Comparison of ENCODE assay signal across 25 cellular contexts in the genomic region with DNA sequence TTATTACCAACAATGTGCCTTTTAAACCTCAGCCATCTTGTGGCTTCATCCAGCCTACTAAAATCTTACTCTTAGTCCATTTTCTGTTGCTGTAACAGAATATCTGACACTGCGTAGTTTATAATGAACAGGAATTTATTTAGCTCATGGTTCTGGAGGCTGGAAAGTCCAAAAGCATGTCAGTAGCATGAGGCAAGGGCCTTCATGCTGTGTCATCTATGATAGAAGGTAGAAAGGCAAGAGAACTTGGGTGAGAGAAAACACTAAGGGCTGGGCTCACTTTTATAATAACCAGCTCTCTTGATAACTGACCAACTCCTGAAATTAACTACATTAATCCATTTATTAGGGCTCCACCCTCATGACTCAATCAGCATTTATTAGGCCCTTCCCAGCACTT. TPM values are rescaled to one million over a fixed set of nuclear protein-coding genes. Genes with fewer than 3 reads are reported as not detected.
A peak's percentile ranks its signal among the peaks of the same experiment; 100 is the strongest.
DNase-seq lines count a peak whose midpoint lies in the region; ATAC-seq and TF ChIP-seq lines count a peak whose summit lies in the region.
"Had no signal": no experiment of that assay in that cellular context is flagged by ENCODE, and none has a peak within 500 bp of the region (broad histone marks: within the 10 kb centered on the region; RNA-seq: fewer than 3 reads in every experiment).

No MANE protein-coding gene starts in this region.

- 0 out of 2 replicates have a peak, but pooled peaks cover 5% of the 10 kb centered on the region for H4K20me1 ChIP-seq in GM23248 (ENCODE audit: insufficient read depth)

- TF ChIP-seq CTCF in psoas muscle (IDR thresholded peaks at IDR 0.05), result no peak

- POLR2A ChIA-PET in T-cell (lab: Charles Lee), result no interaction called here

- no peaks in the 10 kb centered on the region for H3K36me3 ChIP-seq in GM23248 (ENCODE audit: low read depth)
- H3K36me3 ChIP-seq in psoas muscle (ENCODE audit: insufficient read depth in 1 of 2, low read depth in 1 of 2), result no peaks in the 10 kb centered on the region
- H3K36me3 ChIP-seq: BE2C had no signal

- intact Hi-C loops in psoas muscle (cut with DNase I), result no loop called here

- H3K4me2 ChIP-seq in GM23248 (ENCODE audit: unreplicated experiment), result peak overlapping the region; percentile 33
- H3K4me2 ChIP-seq: A549, PC-9 had no signal

- H3K9me2 ChIP-seq in GM23248 (ENCODE audit: insufficient read depth), result no peaks in the 10 kb centered on the region

- H3K27me3 ChIP-seq in GM23248 (replicated peaks; ENCODE audit: insufficient read depth) (no peaks in the 10 kb centered on the region), psoas muscle (ENCODE audit: insufficient read depth in 3 of 3, low read length in 2 of 3) (no peaks in the 10 kb centered on the region)
- H3K27me3 ChIP-seq: BE2C had no signal

- H3K27ac Mint-ChIP-seq in T-cell, result no peak overlapping the region
- H3K27ac Mint-ChIP-seq in stimulated activated effector memory CD8-positive, alpha-beta T cell treated with anti-CD3 and anti-CD28 coated beads, Interleukin-12 subunit alpha, Interleukin-12 subunit beta, amount 100 ng/mL, for 72 hours, result no peak overlapping the region
- H3K27ac Mint-ChIP-seq: IgD-negative memory B cell had no signal

- H3K9me3 Mint-ChIP-seq in T-cell, result peaks cover 0 to 17% (median 4%) of the 10 kb centered on the region in 3 donors
- peaks cover 3% of the 10 kb centered on the region for H3K9me3 Mint-ChIP-seq in stimulated activated effector memory CD8-positive, alpha-beta T cell treated with anti-CD3 and anti-CD28 coated beads, Interleukin-12 subunit alpha, Interleukin-12 subunit beta, amount 100 ng/mL, for 72 hours

- DNase-seq in GM23248 (no peak), OCI-M1 (lab: John Stamatoyannopoulos, UW) (peak; percentile 54), epithelial cell of prostate (ENCODE audit: low read depth, low spot score) (no peak), psoas muscle (no peak), T-cell (no peak)
- DNase-seq in stimulated activated effector memory CD8-positive, alpha-beta T cell treated with anti-CD3 and anti-CD28 coated beads, Interleukin-12 subunit alpha, Interleukin-12 subunit beta, amount 100 ng/mL, for 72 hours (ENCODE audit: low spot score in 2 of 2), result no peak
- DNase-seq: BE2C; Caco-2; CD4-positive, CD25-positive, alpha-beta regulatory T cell; DMS 273 treated with DMSO at 0.1 percent for 48 hours; DMS79 treated with DMSO at 0.1 percent for 48 hours; H7; NCI-H1694 treated with DMSO at 0.1 percent for 48 hours; NCI-H2081 treated with DMSO at 0.1 percent for 48 hours; NCI-H446 treated with DMSO at 0.1 percent for 48 hours; NCI-H526 treated with DMSO at 0.1 percent for 48 hours; PC-9; SHP77 treated with DMSO at 0.1 percent for 48 hours had no signal

- H3K4me3 Mint-ChIP-seq in T-cell, result no peak overlapping the region
- no peak overlapping the region for H3K4me3 Mint-ChIP-seq in stimulated activated effector memory CD8-positive, alpha-beta T cell treated with anti-CD3 and anti-CD28 coated beads, Interleukin-12 subunit alpha, Interleukin-12 subunit beta, amount 100 ng/mL, for 72 hours

- no peak overlapping the region for H3K9ac ChIP-seq in GM23248

- CTCF ChIA-PET in T-cell (lab: Charles Lee), result interaction anchor here in 1 of 2 donors (0.5 kb wide), 1 partner anchor 1649 kb away, joined by 3 read pairs; no protein-coding TSS in a partner anchor

- no peak overlapping the region for H2AFZ ChIP-seq in GM23248
- H2AFZ ChIP-seq: PC-9 had no signal

- WGBS in GM23248 (ENCODE audit: low coverage in 1 of 2, low lambda C conversion rate in 2 of 2, missing lambda C conversion rate in 2 of 2), 2 experiments, result 46 to 76% methylated on average over 1 of the region's 1 CpG
- WGBS in psoas muscle, 3 donors, result 0 to 98% (median 51%) methylated on average over 1 of the region's 1 CpG

- H3K4me3 ChIP-seq in GM23248 (no peak overlapping the region), psoas muscle (no peak overlapping the region)
- H3K4me3 ChIP-seq: A549, PC-9, SK-N-MC had no signal

- no peaks in the 10 kb centered on the region for H3K27me3 Mint-ChIP-seq in T-cell
- H3K27me3 Mint-ChIP-seq: CD4-positive, CD25-positive, alpha-beta regulatory T cell; IgD-negative memory B cell had no signal

- ATAC-seq in psoas muscle, result no peak
- no peak for ATAC-seq in HG03175 (IDR thresholded peaks at IDR 0.05; ENCODE audit: unreplicated experiment)
- no peak for ATAC-seq in HG03457 (IDR thresholded peaks at IDR 0.05; ENCODE audit: unreplicated experiment)
- no peak for ATAC-seq in T-cell (replicated peaks in 1 of 4)
- ATAC-seq in stimulated activated effector memory CD8-positive, alpha-beta T cell treated with anti-CD3 and anti-CD28 coated beads, Interleukin-12 subunit alpha, Interleukin-12 subunit beta, amount 100 ng/mL, for 72 hours, result no peak
- ATAC-seq: A549 had no signal

- H3K9me3 ChIP-seq in GM23248 (ENCODE audit: low read depth), result no peaks in the 10 kb centered on the region
- H3K9me3 ChIP-seq in psoas muscle, result peaks cover 9% of the 10 kb centered on the region
- H3K9me3 ChIP-seq: A549, BE2C had no signal

- H3K4me1 Mint-ChIP-seq in T-cell, result peaks cover 66 to 70% (median 68%) of the 10 kb centered on the region in 3 donors
- H3K4me1 Mint-ChIP-seq in stimulated activated effector memory CD8-positive, alpha-beta T cell treated with anti-CD3 and anti-CD28 coated beads, Interleukin-12 subunit alpha, Interleukin-12 subunit beta, amount 100 ng/mL, for 72 hours, result peaks cover 44% of the 10 kb centered on the region

- H3K36me3 Mint-ChIP-seq in T-cell, result peaks cover 38% of the 10 kb centered on the region
- no peaks in the 10 kb centered on the region for H3K36me3 Mint-ChIP-seq in stimulated activated effector memory CD8-positive, alpha-beta T cell treated with anti-CD3 and anti-CD28 coated beads, Interleukin-12 subunit alpha, Interleukin-12 subunit beta, amount 100 ng/mL, for 72 hours

- H3K79me2 ChIP-seq in GM23248 (ENCODE audit: insufficient read depth), result peaks cover 97% of the 10 kb centered on the region

- H3K27ac ChIP-seq in GM23248 (no peak overlapping the region), epithelial cell of prostate (peak overlapping the region; percentile 1), psoas muscle (peak overlapping the region; percentile 32)
- H3K27ac ChIP-seq: PC-9, RWPE1, SK-N-MC had no signal

- in situ Hi-C loops in GM23248 (cut with MboI), result no loop called here

- peaks cover 20% of the 10 kb centered on the region; the same call in 1 of the 2 replicates for H3F3A ChIP-seq in GM23248 (ENCODE audit: insufficient read depth)

- H3K4me1 ChIP-seq in GM23248 (ENCODE audit: insufficient read depth), result peaks cover 34% of the 10 kb centered on the region
- H3K4me1 ChIP-seq in psoas muscle, result peaks cover 25% of the 10 kb centered on the region
- H3K4me1 ChIP-seq: BE2C, Caco-2 had no signal

RNA-seq across cellular contexts. Expression of gene BTBD10, which starts 13.5 kb away (rescaled TPM):
- total RNA-seq in GM23248 (2014; rRNA removed; shearing (Covaris generic)), result 43.8 and 56.7 TPM in 2 replicates
- 37.7 and 38.6 TPM in 2 replicates for polyA plus RNA-seq in GM23248 (2016; fragmentation: Nextera tagmentation; extraction: Ambion mirVana)
- 10 to 100 TPM; 14.3 to 15.0 (median 14.8) TPM for total RNA-seq in psoas muscle
- 10 to 100 TPM; 10.8 to 21.2 (median 19.6) TPM for polyA plus RNA-seq in psoas muscle
- 10 to 100 TPM; 15.9 to 19.3 (median 18.8) TPM for total RNA-seq in T-cell

RNA-seq across cellular contexts. Expression of gene PTH, which starts 46.3 kb away (rescaled TPM):
- not detected in 2 replicates for total RNA-seq in GM23248 (2014; rRNA removed; shearing (Covaris generic))
- polyA plus RNA-seq in GM23248 (2016; fragmentation: Nextera tagmentation; extraction: Ambion mirVana), result not detected in 2 replicates
- not detected for total RNA-seq in psoas muscle
- polyA plus RNA-seq in psoas muscle, result not detected
- not detected for total RNA-seq in T-cell
- total RNA-seq: Caco-2; CD4-positive, CD25-positive, alpha-beta regulatory T cell; H7; MCF 10A; PC-9 had no signal
- polyA plus RNA-seq: A549; CD4-positive, CD25-positive, alpha-beta regulatory T cell; IgD-negative memory B cell had no signal
